In genomic region chr4:133584714-133585113, GRCh38 we compare ENCODE assay signal across 18 cellular contexts.
DNase-seq lines count a peak whose midpoint lies in the region; ATAC-seq and TF ChIP-seq lines count a peak whose summit lies in the region.
"Had no signal": no experiment of that assay in that cellular context is flagged by ENCODE, and none has a peak within 500 bp of the region (broad histone marks: within the 10 kb centered on the region; RNA-seq: fewer than 3 reads in every experiment).

No MANE protein-coding gene starts in this region.

- RAD21 ChIA-PET in HCT116 (lab: Charles Lee; ENCODE audit: low non-redundant PET in 1 of 2, low total read pairs in 2 of 2, uncharacterized antibody in 2 of 2, unreplicated experiment in 2 of 2) = no interaction called here

- H3K4me1 ChIP-seq in HCT116 (ENCODE audit: control insufficient read depth in 1 of 2, insufficient read depth in 2 of 2, low read length in 2 of 2) (no peaks in the 10 kb centered on the region), SK-N-SH (ENCODE audit: control insufficient read depth in 1 of 2, insufficient read depth in 2 of 2, low read depth in 1 of 2, low read length in 1 of 2) (no peaks in the 10 kb centered on the region; a peak in 1 of 4 replicates)
- H3K4me1 ChIP-seq: colonic mucosa had no signal

- POLR2A ChIA-PET in HCT116 (lab: Charles Lee) (no interaction called here), SK-N-SH (lab: Yijun Ruan, JAX) (no interaction called here)

- H3K9ac ChIP-seq in HCT116 (ENCODE audit: low read length) (no peak overlapping the region), SK-N-SH (no peak overlapping the region)

- H3K36me3 ChIP-seq in HCT116 (ENCODE audit: control insufficient read depth in 1 of 2, insufficient read depth in 2 of 2, low read length in 2 of 2) (no peaks in the 10 kb centered on the region), SK-N-SH (replicated peaks in 1 of 2; ENCODE audit: control insufficient read depth in 1 of 2, insufficient read depth in 2 of 2, low read length in 1 of 2) (no peaks in the 10 kb centered on the region)
- H3K36me3 ChIP-seq: colonic mucosa had no signal

- peak; percentile 2 for DNase-seq in EH (ENCODE audit: low read depth)
- DNase-seq in HCT116 (ENCODE audit: low read depth, low spot score) = no peak
- peak; percentile 15 for DNase-seq in SK-N-SH
- peak; percentile 22 for DNase-seq in iPS-NIHi11 (ENCODE audit: low spot score)
- no peak for DNase-seq in NCI-H1048 (lab: John Stamatoyannopoulos, UW)
- no peak for DNase-seq in AG08395 (ENCODE audit: low spot score)
- no peak for DNase-seq in stimulated activated CD4-positive, alpha-beta T cell treated with anti-CD3 and anti-CD28 coated beads, Interleukin-4, amount 100 ng/mL, for 24 hours
- DNase-seq: activated CD4-positive, alpha-beta T cell treated with anti-CD3 and anti-CD28 coated beads, Interleukin-2, amount 50 U/mL, for 1 hour; activated CD8-positive, alpha-beta memory T cell treated with anti-CD3 and anti-CD28 coated beads, Interleukin-2, amount 50 U/mL, for 4 hours; activated effector memory CD4-positive, alpha-beta T cell treated with Interleukin-2 at 50 U/mL for 16 hours; colonic mucosa; COR-L47; Karpas-422; NCI-H1092; NCI-H2029 treated with DMSO at 0.1 percent for 48 hours; NCI-H510A; substantia nigra had no signal

- TF ChIP-seq CTCF in HCT116 (IDR thresholded peaks at IDR 0.05 in 2 of 3, conservative IDR thresholded peaks at IDR 0.05 in 1 of 3; ENCODE audit: borderline replicate concordance in 1 of 3, insufficient read depth in 1 of 3, low read depth in 2 of 3, low read length in 2 of 3) (peak in 2 of 3 experiments; percentile 28 to 39; a peak in 3 of 6 replicates), SK-N-SH (IDR thresholded peaks at IDR 0.05) (peak; percentile 43)

- H2AFZ ChIP-seq in HCT116 (ENCODE audit: low read depth, low read length, poor library complexity, severe bottlenecking) (no peak overlapping the region), SK-N-SH (ENCODE audit: low read depth) (no peak overlapping the region)

- H3K4me3 ChIP-seq in HCT116 (replicated peaks in 1 of 2; ENCODE audit: low read depth in 1 of 2, low read length in 2 of 2) (no peak overlapping the region), SK-N-SH (ENCODE audit: low read depth in 2 of 2, low read length in 1 of 2) (no peak overlapping the region)
- H3K4me3 ChIP-seq: colonic mucosa, lung had no signal

- peak; percentile 68; the same call in 1 of the 2 replicates for ATAC-seq in HCT116

- no peak for TF ChIP-seq EP300 in SK-N-SH (IDR thresholded peaks at IDR 0.05; ENCODE audit: borderline replicate concordance in 1 of 2, low read depth in 1 of 2, low read length in 1 of 2)

- no TSS peak for BruUV-seq in HCT116 (replicated peaks; lab: Mats Ljungman, UMichigan)

- H3F3A ChIP-seq in SK-N-SH (replicated peaks; ENCODE audit: insufficient read depth) = no peaks in the 10 kb centered on the region

- 14% methylated on average over 4 of the region's 5 CpGs for WGBS in SK-N-SH (ENCODE audit: low lambda C conversion rate)

- H3K9me3 ChIP-seq in HCT116 (ENCODE audit: control insufficient read depth in 1 of 2, insufficient read depth in 1 of 2, low read depth in 1 of 2, low read length in 2 of 2) = no peaks in the 10 kb centered on the region
- no peaks in the 10 kb centered on the region for H3K9me3 ChIP-seq in SK-N-SH

- H4K20me1 ChIP-seq in HCT116 (ENCODE audit: insufficient read depth) = no peaks in the 10 kb centered on the region
- no peaks in the 10 kb centered on the region for H4K20me1 ChIP-seq in SK-N-SH (ENCODE audit: insufficient read depth)

- peak; percentile 10; the same call in 1 of the 2 replicates for TF ChIP-seq RAD21 in HCT116 (IDR thresholded peaks at IDR 0.05; ENCODE audit: low read depth)
- 0 out of 2 replicates have a peak, but pooled peaks have one; percentile 17 for TF ChIP-seq RAD21 in SK-N-SH (IDR thresholded peaks at IDR 0.05; ENCODE audit: low read length)

- no peak overlapping the region for H3K27ac ChIP-seq in HCT116 (ENCODE audit: low read depth, low read length)
- no peak overlapping the region for H3K27ac ChIP-seq in SK-N-SH (ENCODE audit: low read depth in 2 of 2, low read length in 1 of 2)
- H3K27ac ChIP-seq: colonic mucosa had no signal

- no peaks in the 10 kb centered on the region for H3K9me2 ChIP-seq in HCT116 (ENCODE audit: insufficient read depth)
- no peaks in the 10 kb centered on the region for H3K9me2 ChIP-seq in SK-N-SH

- no peaks in the 10 kb centered on the region for H3K27me3 ChIP-seq in HCT116 (ENCODE audit: insufficient read depth, low read length)
- no peaks in the 10 kb centered on the region for H3K27me3 ChIP-seq in SK-N-SH (ENCODE audit: insufficient read depth)
- H3K27me3 ChIP-seq: colonic mucosa had no signal

- CTCF ChIA-PET in HCT116 (lab: Charles Lee) = no interaction called here
- CTCF ChIA-PET in SK-N-SH (lab: Yijun Ruan, JAX) = interaction anchor here (0.9 to 1.2 kb wide), 2 partner anchors 15 to 748 kb away, joined by 3 to 4 read pairs; no protein-coding TSS in a partner anchor

- intact Hi-C loops in HCT116 (cut with micrococcal nuclease) = no loop called here

- H3K4me2 ChIP-seq in HCT116 (ENCODE audit: low read length) = no peak overlapping the region
- H3K4me2 ChIP-seq in SK-N-SH = no peak overlapping the region

- H3K79me2 ChIP-seq in HCT116 (ENCODE audit: insufficient read depth, low read length) (no peaks in the 10 kb centered on the region), SK-N-SH (ENCODE audit: insufficient read depth) (no peaks in the 10 kb centered on the region)

- TF ChIP-seq POLR2A in HCT116 (IDR thresholded peaks at IDR 0.05; ENCODE audit: borderline replicate concordance, extremely low read depth, insufficient read depth, insufficient read length) = no peak

TF ChIP-seq in HCT116, 20 proteins besides CTCF, POLR2A, EP300 and RAD21 (continues in another document):
- no peak for TF ChIP-seq EZH2phosphoT487 (IDR thresholded peaks at IDR 0.05; ENCODE audit: borderline replicate concordance)
- TF ChIP-seq CEBPB (IDR thresholded peaks at IDR 0.05; ENCODE audit: low read depth) = no peak
- TF ChIP-seq JUND (IDR thresholded peaks at IDR 0.05) = no peak
- TF ChIP-seq CBX3 (IDR thresholded peaks at IDR 0.05; ENCODE audit: low read depth) = no peak
- TF ChIP-seq ELF1 (IDR thresholded peaks at IDR 0.05; ENCODE audit: borderline replicate concordance, low read depth) = no peak
- no peak for TF ChIP-seq ZNF274 (IDR thresholded peaks at IDR 0.05; ENCODE audit: low read depth, low read length)
- TF ChIP-seq SP1 (IDR thresholded peaks at IDR 0.05; ENCODE audit: low read depth) = no peak
- TF ChIP-seq POLR2AphosphoS5 (IDR thresholded peaks at IDR 0.05; ENCODE audit: low read depth, low read length) = no peak
- no peak for TF ChIP-seq SIN3A (IDR thresholded peaks at IDR 0.05; ENCODE audit: low read depth)
- TF ChIP-seq ZFX (IDR thresholded peaks at IDR 0.05) = no peak
- no peak for TF ChIP-seq MAX (IDR thresholded peaks at IDR 0.05)
- TF ChIP-seq TCF7L2 (IDR thresholded peaks at IDR 0.05; ENCODE audit: borderline replicate concordance, extremely low read depth, insufficient read depth, insufficient read length) = no peak
- no peak for TF ChIP-seq FOSL1 (IDR thresholded peaks at IDR 0.05; ENCODE audit: low read depth)
- no peak for TF ChIP-seq EGR1 (IDR thresholded peaks at IDR 0.05; ENCODE audit: low read depth)
- TF ChIP-seq SRF (IDR thresholded peaks at IDR 0.05; ENCODE audit: low read depth) = no peak
- TF ChIP-seq EZH2 (IDR thresholded peaks at IDR 0.05) = no peak

TF ChIP-seq in SK-N-SH, 30 proteins besides CTCF, POLR2A, EP300 and RAD21:
- TF ChIP-seq MAX (IDR thresholded peaks at IDR 0.05; ENCODE audit: low read depth) (no peak), PBX3 (IDR thresholded peaks at IDR 0.05) (no peak), CHD2 (IDR thresholded peaks at IDR 0.05; ENCODE audit: low read length, partially characterized antibody) (no peak), TEAD4 (IDR thresholded peaks at IDR 0.05; ENCODE audit: borderline replicate concordance, insufficient read depth) (no peak), REST (IDR thresholded peaks at IDR 0.05; ENCODE audit: low read depth, low read length) (no peak), TCF12 (IDR thresholded peaks at IDR 0.05) (no peak)

Comparison
In these comparisons a context has a peak if more than half of its experiments do, and no peak if none do; other contexts are left out.
1. DNase-seq: peak in EH (single experiment), SK-N-SH (single experiment) and iPS-NIHi11 (single experiment); none in HCT116 (single experiment), NCI-H1048 (single experiment), AG08395 (single experiment) and stimulated activated CD4-positive, alpha-beta T cell treated with anti-CD3 and anti-CD28 coated beads, Interleukin-4, amount 100 ng/mL, for 24 hours (single experiment).